Comparison of ENCODE assay signal across 22 cellular contexts in the genomic region with DNA sequence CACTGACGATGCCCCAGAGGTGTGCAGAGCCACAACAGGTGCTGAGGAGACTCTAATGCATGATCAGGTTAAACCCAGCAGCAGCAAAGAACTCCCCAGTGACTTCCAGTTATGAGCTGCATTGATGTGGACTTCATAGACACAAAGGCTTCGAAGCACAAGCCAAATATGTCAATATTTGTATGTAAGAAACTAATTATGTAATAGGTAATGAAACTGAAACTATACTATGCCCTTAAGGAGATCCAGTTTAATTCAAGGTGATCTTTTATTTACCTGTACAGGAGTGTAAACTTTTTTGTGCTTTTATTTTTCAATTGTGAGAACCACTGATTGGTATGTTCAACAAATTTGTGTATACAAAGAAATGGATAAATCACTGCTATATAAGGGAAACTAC. TPM values are rescaled to one million over a fixed set of nuclear protein-coding genes. Genes with fewer than 3 reads are reported as not detected.
A peak's percentile ranks its signal among the peaks of the same experiment; 100 is the strongest.
DNase-seq lines count a peak whose midpoint lies in the region; ATAC-seq and TF ChIP-seq lines count a peak whose summit lies in the region.
"Had no signal": no experiment of that assay in that cellular context is flagged by ENCODE, and none has a peak within 500 bp of the region (broad histone marks: within the 10 kb centered on the region; RNA-seq: fewer than 3 reads in every experiment).

No MANE protein-coding gene starts in this region.

- peaks cover 63% of the 10 kb centered on the region for H3K36me3 ChIP-seq in CD4-positive, CD25-positive, alpha-beta regulatory T cell (ENCODE audit: control insufficient read depth, insufficient read depth, low read length)
- H3K36me3 ChIP-seq in endodermal cell (ENCODE audit: control insufficient read depth, insufficient read depth, low read length): peaks cover 60% of the 10 kb centered on the region

- no peaks in the 10 kb centered on the region for H3K9me3 ChIP-seq in CD4-positive, CD25-positive, alpha-beta regulatory T cell (ENCODE audit: control insufficient read depth in 2 of 2, low read length in 2 of 2)
- no peaks in the 10 kb centered on the region for H3K9me3 ChIP-seq in endodermal cell (ENCODE audit: control insufficient read depth, low read length)
- H3K9me3 ChIP-seq: A549, BE2C, HAP-1, MG63, SJSA1 had no signal

- no peaks in the 10 kb centered on the region for H3K27me3 ChIP-seq in CD4-positive, CD25-positive, alpha-beta regulatory T cell (ENCODE audit: control insufficient read depth, insufficient read depth, low read length)
- H3K27me3 ChIP-seq in endodermal cell (ENCODE audit: control insufficient read depth, insufficient read depth, low read length, poor library complexity, severe bottlenecking): no peaks in the 10 kb centered on the region
- H3K27me3 ChIP-seq: BE2C, MG63, SJSA1 had no signal

- no peak overlapping the region for H3K27ac ChIP-seq in CD4-positive, CD25-positive, alpha-beta regulatory T cell (ENCODE audit: insufficient read depth, low read length, poor library complexity, severe bottlenecking)
- H3K27ac ChIP-seq in endodermal cell (ENCODE audit: low read depth, low read length): no peak overlapping the region
- H3K27ac ChIP-seq: A549, SJSA1 had no signal

- no peaks in the 10 kb centered on the region for H3K27me3 Mint-ChIP-seq in activated naive CD4-positive, alpha-beta T cell treated with anti-CD3 and anti-CD28 coated beads for 36 hours (ENCODE audit: low read depth)
- H3K27me3 Mint-ChIP-seq in CD4-positive, CD25-positive, alpha-beta regulatory T cell: no peaks in the 10 kb centered on the region
- H3K27me3 Mint-ChIP-seq in endodermal cell (ENCODE audit: insufficient read depth): no peaks in the 10 kb centered on the region
- no peaks in the 10 kb centered on the region for H3K27me3 Mint-ChIP-seq in progenitor cell of endocrine pancreas

- intact Hi-C loops in activated naive CD4-positive, alpha-beta T cell treated with anti-CD3 and anti-CD28 coated beads for 36 hours (cut with micrococcal nuclease): no loop called here

- H3K36me3 Mint-ChIP-seq in activated naive CD4-positive, alpha-beta T cell treated with anti-CD3 and anti-CD28 coated beads for 36 hours (ENCODE audit: low read depth): peaks cover 19% of the 10 kb centered on the region
- H3K36me3 Mint-ChIP-seq in CD4-positive, CD25-positive, alpha-beta regulatory T cell: peaks cover 23% of the 10 kb centered on the region
- H3K36me3 Mint-ChIP-seq in endodermal cell (ENCODE audit: low read depth): peaks cover 60% of the 10 kb centered on the region
- peaks cover 19% of the 10 kb centered on the region for H3K36me3 Mint-ChIP-seq in progenitor cell of endocrine pancreas (ENCODE audit: insufficient read depth)

- TF ChIP-seq CTCF in endodermal cell (conservative IDR thresholded peaks at IDR 0.05): no peak
- TF ChIP-seq CTCF in progenitor cell of endocrine pancreas (IDR thresholded peaks at IDR 0.05; ENCODE audit: unreplicated experiment): no peak

- 88 to 93% methylated on average over 1 to 2 of the region's 2 CpGs for WGBS in endodermal cell (ENCODE audit: insufficient coverage in 1 of 2, insufficient read length in 1 of 2), 2 experiments

- no peaks in the 10 kb centered on the region for H3K4me1 ChIP-seq in CD4-positive, CD25-positive, alpha-beta regulatory T cell (ENCODE audit: control insufficient read depth, insufficient read depth, low read length, poor library complexity, severe bottlenecking)
- no peaks in the 10 kb centered on the region for H3K4me1 ChIP-seq in endodermal cell (ENCODE audit: control insufficient read depth, insufficient read depth, low read length)
- H3K4me1 ChIP-seq: A549, BE2C, HAP-1, SJSA1 had no signal

- peak overlapping the region; percentile 44 for H3K27ac Mint-ChIP-seq in activated naive CD4-positive, alpha-beta T cell treated with anti-CD3 and anti-CD28 coated beads for 36 hours
- peak overlapping the region in 2 of 3 donors; percentile 55 to 62 for H3K27ac Mint-ChIP-seq in CD4-positive, CD25-positive, alpha-beta regulatory T cell
- peak overlapping the region; percentile 59 for H3K27ac Mint-ChIP-seq in endodermal cell
- H3K27ac Mint-ChIP-seq in progenitor cell of endocrine pancreas: peak overlapping the region; percentile 89
- H3K27ac Mint-ChIP-seq: CD8-positive, alpha-beta T cell; GM23338 had no signal

- CTCF ChIA-PET in activated naive CD4-positive, alpha-beta T cell treated with anti-CD3 and anti-CD28 coated beads for 36 hours (lab: Charles Lee): no interaction called here

- no peak overlapping the region for H3K4me3 Mint-ChIP-seq in activated naive CD4-positive, alpha-beta T cell treated with anti-CD3 and anti-CD28 coated beads for 36 hours
- H3K4me3 Mint-ChIP-seq in CD4-positive, CD25-positive, alpha-beta regulatory T cell: no peak overlapping the region
- H3K4me3 Mint-ChIP-seq in endodermal cell: no peak overlapping the region
- no peak overlapping the region for H3K4me3 Mint-ChIP-seq in progenitor cell of endocrine pancreas (ENCODE audit: low read depth)
- H3K4me3 Mint-ChIP-seq: CD8-positive, alpha-beta T cell; GM23338 had no signal

- H3K9ac ChIP-seq in endodermal cell (ENCODE audit: extremely low read depth, low read length, poor library complexity, severe bottlenecking): no peak overlapping the region

- H3K4me1 Mint-ChIP-seq in activated naive CD4-positive, alpha-beta T cell treated with anti-CD3 and anti-CD28 coated beads for 36 hours (ENCODE audit: low read depth): no peaks in the 10 kb centered on the region
- peaks cover 6 to 11% (median 9%) of the 10 kb centered on the region in 4 donors for H3K4me1 Mint-ChIP-seq in CD4-positive, CD25-positive, alpha-beta regulatory T cell
- H3K4me1 Mint-ChIP-seq in endodermal cell (peaks cover 17% of the 10 kb centered on the region), progenitor cell of endocrine pancreas (ENCODE audit: low read depth) (peaks cover 9% of the 10 kb centered on the region)
- H3K4me1 Mint-ChIP-seq: GM23338 had no signal

- no peaks in the 10 kb centered on the region for H3K9me3 Mint-ChIP-seq in activated naive CD4-positive, alpha-beta T cell treated with anti-CD3 and anti-CD28 coated beads for 36 hours
- peaks cover 0 to 1% (median 0%) of the 10 kb centered on the region in 7 donors for H3K9me3 Mint-ChIP-seq in CD4-positive, CD25-positive, alpha-beta regulatory T cell
- H3K9me3 Mint-ChIP-seq in endodermal cell: no peaks in the 10 kb centered on the region
- H3K9me3 Mint-ChIP-seq in progenitor cell of endocrine pancreas (ENCODE audit: low read depth): no peaks in the 10 kb centered on the region
- H3K9me3 Mint-ChIP-seq: CD8-positive, alpha-beta T cell; GM23338 had no signal

- DNase-seq in activated naive CD4-positive, alpha-beta T cell treated with anti-CD3 and anti-CD28 coated beads for 36 hours: no peak
- no peak for DNase-seq in activated naive CD4-positive, alpha-beta T cell (lab: John Stamatoyannopoulos, UW)
- DNase-seq in CD4-positive, CD25-positive, alpha-beta regulatory T cell: peak in 1 of 3 donors; percentile 9
- no peak for DNase-seq in endodermal cell
- no peak for DNase-seq in progenitor cell of endocrine pancreas (ENCODE audit: low spot score, unreplicated experiment)
- no peak for DNase-seq in cerebellar cortex (ENCODE audit: low spot score)
- DNase-seq in stimulated activated naive CD4-positive, alpha-beta T cell treated with Interleukin-2 at 50 U/mL for 16 hours (lab: John Stamatoyannopoulos, UW): no peak
- no peak for DNase-seq in NCI-H226
- DNase-seq: BE2C; CD8-positive, alpha-beta T cell; DND-41; MG63; NCI-H1417 treated with DMSO at 0.1 percent for 48 hours; NCI-H187 treated with DMSO at 0.1 percent for 48 hours; NCI-H2171; NCI-H524 treated with DMSO at 0.1 percent for 48 hours; OCI-M1 had no signal

- H3K4me3 ChIP-seq in CD4-positive, CD25-positive, alpha-beta regulatory T cell (ENCODE audit: low read depth, low read length): no peak overlapping the region
- H3K4me3 ChIP-seq in endodermal cell (ENCODE audit: low read length): no peak overlapping the region
- H3K4me3 ChIP-seq: A549, GM23338, HAP-1, K562, MG63, SJSA1 had no signal

- ATAC-seq in CD4-positive, CD25-positive, alpha-beta regulatory T cell (ENCODE audit: low read depth in 2 of 2): no peak
- ATAC-seq: A549; CD8-positive, alpha-beta T cell; GM23338; K562 had no signal

RNA-seq across cellular contexts. Expression of gene TTC27, which starts 10.1 kb away (rescaled TPM):
- total RNA-seq in activated naive CD4-positive, alpha-beta T cell treated with anti-CD3 and anti-CD28 coated beads for 36 hours: 10 to 100 TPM; 25.2 to 27.5 TPM
- 19.9 TPM for total RNA-seq in CD4-positive, CD25-positive, alpha-beta regulatory T cell
- 10 to 100 TPM; 18.6 to 25.5 (median 24.5) TPM for polyA plus RNA-seq in CD4-positive, CD25-positive, alpha-beta regulatory T cell
- total RNA-seq in endodermal cell: 10 to 100 TPM; 16.4 to 20.3 TPM
- polyA plus RNA-seq in endodermal cell (2013, experiment 1 of 2): 14.4 TPM
- polyA plus RNA-seq in endodermal cell (2013, experiment 2 of 2): 14.2 TPM
- 20.5 and 21.8 TPM in 2 replicates for total RNA-seq in progenitor cell of endocrine pancreas
